ENCODE assay signal across 17 cellular contexts in the genomic region with DNA sequence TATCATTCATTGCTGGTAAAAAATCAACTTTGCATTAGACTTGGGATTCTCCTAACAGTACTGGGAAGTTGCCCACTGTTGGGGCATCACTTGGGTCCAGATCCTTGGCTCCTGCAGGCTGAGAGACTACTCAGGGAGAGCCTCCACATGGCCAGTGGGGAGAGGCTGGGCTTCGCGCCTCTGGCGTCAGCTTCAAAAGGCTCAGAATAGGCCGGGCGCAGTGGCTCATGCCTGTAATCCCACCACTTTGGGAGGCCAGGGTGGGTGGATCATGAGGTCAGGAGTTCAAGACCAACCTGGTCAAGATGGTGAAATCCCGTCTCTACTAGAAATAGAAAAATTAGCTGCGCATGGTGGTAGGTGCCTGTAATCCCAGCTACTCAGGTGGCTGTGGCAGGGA. TPM values are rescaled to one million over a fixed set of nuclear protein-coding genes. Genes with fewer than 3 reads are reported as not detected.
A peak's percentile ranks its signal among the peaks of the same experiment; 100 is the strongest.
DNase-seq lines count a peak whose midpoint lies in the region; ATAC-seq and TF ChIP-seq lines count a peak whose summit lies in the region.
"Had no signal": no experiment of that assay in that cellular context is flagged by ENCODE, and none has a peak within 500 bp of the region (broad histone marks: within the 10 kb centered on the region; RNA-seq: fewer than 3 reads in every experiment).

No MANE protein-coding gene starts in this region.

- ATAC-seq in activated B cell treated with CpG ODN at 0.5 μM for 24 hours (ENCODE audit: low read depth): no peak
- no peak for ATAC-seq in stimulated activated naive B cell treated with anti-CD40 and anti-IgM and Interleukin-4, amounts not matched to agents 10 μg/mL and 1 μg/mL and 100 μg/mL, for 72 hours (replicated peaks)
- ATAC-seq in HG03159 (IDR thresholded peaks at IDR 0.05; ENCODE audit: unreplicated experiment): no peak

- in situ Hi-C loops in HAP-1 (cut with MboI; ENCODE audit: low sequenced_read_pairs): loop anchor here (25.0 kb wide), 1 partner anchor 373 kb away; no protein-coding TSS in a partner anchor

- no peak for TF ChIP-seq CTCF in activated B cell treated with CpG ODN at 0.5 μM for 24 hours (IDR thresholded peaks at IDR 0.05)

- peak overlapping the region; percentile 15 for H3K4me3 Mint-ChIP-seq in activated B cell treated with CpG ODN at 0.5 μM for 24 hours
- H3K4me3 Mint-ChIP-seq in stimulated activated naive B cell treated with anti-CD40 and anti-IgM and Interleukin-4, amounts not matched to agents 10 μg/mL and 1 μg/mL and 100 μg/mL, for 72 hours: no peak overlapping the region
- H3K4me3 Mint-ChIP-seq: CD4-positive, alpha-beta memory T cell had no signal

- H3K9me3 ChIP-seq in HAP-1: no peaks in the 10 kb centered on the region
- H3K9me3 ChIP-seq: BE2C; BLaER1 treated with 17β-estradiol and CSF1 and Interleukin-3, amounts not matched to agents 10 nM and 100 nM had no signal

- peak overlapping the region; percentile 61 for H3K27ac Mint-ChIP-seq in activated B cell treated with CpG ODN at 0.5 μM for 24 hours
- H3K27ac Mint-ChIP-seq in stimulated activated naive B cell treated with anti-CD40 and anti-IgM and Interleukin-4, amounts not matched to agents 10 μg/mL and 1 μg/mL and 100 μg/mL, for 72 hours: peak overlapping the region; percentile 59

- H3K36me3 ChIP-seq in HAP-1 (replicated peaks): no peaks in the 10 kb centered on the region
- H3K36me3 ChIP-seq: BE2C; BLaER1 treated with 17β-estradiol and CSF1 and Interleukin-3, amounts not matched to agents 10 nM and 100 nM had no signal

- H3K4me3 ChIP-seq in HAP-1: no peak overlapping the region
- H3K4me3 ChIP-seq: BLaER1 treated with 17β-estradiol and CSF1 and Interleukin-3, amounts not matched to agents 10 nM and 100 nM had no signal

- H3K4me1 Mint-ChIP-seq in activated B cell treated with CpG ODN at 0.5 μM for 24 hours: peaks cover 71% of the 10 kb centered on the region
- H3K4me1 Mint-ChIP-seq in stimulated activated naive B cell treated with anti-CD40 and anti-IgM and Interleukin-4, amounts not matched to agents 10 μg/mL and 1 μg/mL and 100 μg/mL, for 72 hours: peaks cover 47 to 64% of the 10 kb centered on the region in 2 donors

- no peaks in the 10 kb centered on the region for H3K27me3 ChIP-seq in HAP-1 (ENCODE audit: low read depth)
- H3K27me3 ChIP-seq: BE2C; BLaER1 treated with 17β-estradiol and CSF1 and Interleukin-3, amounts not matched to agents 10 nM and 100 nM had no signal

- intact Hi-C loops in activated B cell treated with CpG ODN at 0.5 μM for 24 hours (cut with micrococcal nuclease) (loop anchor here (5.0 kb wide), 1 partner anchor 368 kb away; no protein-coding TSS in a partner anchor), posterior vena cava (cut with DNase I) (loop anchor here in 1 of 2 donors (10.0 kb wide), 2 partner anchors 110 to 220 kb away; partner anchors contain the start of genes ERN1 and ICAM2)

- peaks cover 1% of the 10 kb centered on the region for H3K27me3 Mint-ChIP-seq in activated B cell treated with CpG ODN at 0.5 μM for 24 hours
- no peaks in the 10 kb centered on the region for H3K27me3 Mint-ChIP-seq in stimulated activated naive B cell treated with anti-CD40 and anti-IgM and Interleukin-4, amounts not matched to agents 10 μg/mL and 1 μg/mL and 100 μg/mL, for 72 hours

- CTCF ChIA-PET in activated B cell treated with CpG ODN at 0.5 μM for 24 hours (lab: Charles Lee): interaction anchor here (1.5 to 12.3 kb wide), 5 partner anchors 18 to 218 kb away, joined by 11 to 321 read pairs (median 116); partner anchors contain the start of genes CD79B and ERN1

- no peaks in the 10 kb centered on the region for H3K9me3 Mint-ChIP-seq in activated B cell treated with CpG ODN at 0.5 μM for 24 hours
- no peaks in the 10 kb centered on the region for H3K9me3 Mint-ChIP-seq in stimulated activated naive B cell treated with anti-CD40 and anti-IgM and Interleukin-4, amounts not matched to agents 10 μg/mL and 1 μg/mL and 100 μg/mL, for 72 hours
- H3K9me3 Mint-ChIP-seq: CD4-positive, alpha-beta memory T cell had no signal

- peak; percentile 14 for DNase-seq in activated effector memory CD4-positive, alpha-beta T cell treated with anti-CD3 and anti-CD28 coated beads, Interleukin-2, amount 50 U/mL, for 16 hours
- no peak for DNase-seq in activated effector memory CD4-positive, alpha-beta T cell treated with Interleukin-2 at 50 U/mL for 16 hours
- DNase-seq in activated B cell treated with CpG ODN at 0.5 μM for 24 hours (peak; percentile 9), posterior vena cava (ENCODE audit: low spot score) (peak; percentile 55), DMS79 treated with DMSO at 0.1 percent for 48 hours (lab: John Stamatoyannopoulos, UW) (no peak), HAP-1 (ENCODE audit: low spot score in 2 of 2) (no peak)
- DNase-seq in stimulated activated naive B cell treated with anti-CD40 and anti-IgM and Interleukin-4, amounts not matched to agents 10 μg/mL and 1 μg/mL and 100 μg/mL, for 72 hours: no peak
- DNase-seq: BE2C; Calu3; CD4-positive, alpha-beta memory T cell; COR-L47; DMS53; DND-41; GOT3; HCEC 1CT had no signal

- H3K4me1 ChIP-seq in HAP-1: no peaks in the 10 kb centered on the region
- H3K4me1 ChIP-seq: BE2C had no signal

- no peaks in the 10 kb centered on the region for H3K36me3 Mint-ChIP-seq in activated B cell treated with CpG ODN at 0.5 μM for 24 hours (ENCODE audit: low read depth)
- H3K36me3 Mint-ChIP-seq in stimulated activated naive B cell treated with anti-CD40 and anti-IgM and Interleukin-4, amounts not matched to agents 10 μg/mL and 1 μg/mL and 100 μg/mL, for 72 hours: no peaks in the 10 kb centered on the region
- H3K36me3 Mint-ChIP-seq: CD4-positive, alpha-beta memory T cell had no signal

- POLR2A ChIA-PET in activated B cell treated with CpG ODN at 0.5 μM for 24 hours (lab: Charles Lee): interaction anchor here (2.4 to 12.9 kb wide), 4 partner anchors 16 to 106 kb away, joined by 9 to 272 read pairs (median 37); partner anchors contain the start of genes CD79B and ICAM2

RNA-seq across cellular contexts. Expression of gene CSHL1, which starts 3.4 kb away (rescaled TPM):
- total RNA-seq in activated B cell treated with CpG ODN at 0.5 μM for 24 hours (not detected in 2 replicates), posterior vena cava (not detected)
- total RNA-seq: Calu3; CD4-positive, alpha-beta memory T cell had no signal

RNA-seq across cellular contexts. Expression of gene GH1, which starts 4.2 kb away (rescaled TPM):
- 0.27 TPM in 1 of 2 replicates, not detected in the other for total RNA-seq in activated B cell treated with CpG ODN at 0.5 μM for 24 hours
- not detected for total RNA-seq in posterior vena cava
- total RNA-seq: Calu3; CD4-positive, alpha-beta memory T cell had no signal

RNA-seq across cellular contexts. Expression of gene CD79B, which starts 17.7 kb away (rescaled TPM):
- total RNA-seq in activated B cell treated with CpG ODN at 0.5 μM for 24 hours: 706 and 757 TPM in 2 replicates
- total RNA-seq in posterior vena cava: 1 to 10 TPM; 5.1 to 5.5 TPM
- total RNA-seq: Calu3 had no signal

RNA-seq across cellular contexts. Expression of gene CSH1, which starts 18.1 kb away (rescaled TPM):
- total RNA-seq in activated B cell treated with CpG ODN at 0.5 μM for 24 hours: not detected in 2 replicates
- total RNA-seq in posterior vena cava: not detected
- total RNA-seq: Calu3; CD4-positive, alpha-beta memory T cell had no signal

RNA-seq across cellular contexts. Expression of gene GH2, which starts 32.7 kb away (rescaled TPM):
- total RNA-seq in activated B cell treated with CpG ODN at 0.5 μM for 24 hours: not detected in 2 replicates
- total RNA-seq in posterior vena cava: not detected
- total RNA-seq: Calu3; CD4-positive, alpha-beta memory T cell had no signal

Comparison
In these comparisons a context has a peak if more than half of its experiments do, and no peak if none do; other contexts are left out.
1. DNase-seq: peak in activated effector memory CD4-positive, alpha-beta T cell treated with anti-CD3 and anti-CD28 coated beads, Interleukin-2, amount 50 U/mL, for 16 hours (single experiment), activated B cell treated with CpG ODN at 0.5 μM for 24 hours (single experiment) and posterior vena cava (single experiment); none in activated effector memory CD4-positive, alpha-beta T cell treated with Interleukin-2 at 50 U/mL for 16 hours (single experiment), stimulated activated naive B cell treated with anti-CD40 and anti-IgM and Interleukin-4, amounts not matched to agents 10 μg/mL and 1 μg/mL and 100 μg/mL, for 72 hours (single experiment), DMS79 treated with DMSO at 0.1 percent for 48 hours (single experiment) and HAP-1 (0 of 2).
2. RNA of gene CD79B, which starts 17.7 kb away (total RNA-seq): 706 to 757 TPM in activated B cell treated with CpG ODN at 0.5 μM for 24 hours; 5.1 to 5.5 TPM in posterior vena cava; every median in the first group is over 100 times any median in the second.